16 cellular contexts compared by ENCODE assay signal in the genomic region with DNA sequence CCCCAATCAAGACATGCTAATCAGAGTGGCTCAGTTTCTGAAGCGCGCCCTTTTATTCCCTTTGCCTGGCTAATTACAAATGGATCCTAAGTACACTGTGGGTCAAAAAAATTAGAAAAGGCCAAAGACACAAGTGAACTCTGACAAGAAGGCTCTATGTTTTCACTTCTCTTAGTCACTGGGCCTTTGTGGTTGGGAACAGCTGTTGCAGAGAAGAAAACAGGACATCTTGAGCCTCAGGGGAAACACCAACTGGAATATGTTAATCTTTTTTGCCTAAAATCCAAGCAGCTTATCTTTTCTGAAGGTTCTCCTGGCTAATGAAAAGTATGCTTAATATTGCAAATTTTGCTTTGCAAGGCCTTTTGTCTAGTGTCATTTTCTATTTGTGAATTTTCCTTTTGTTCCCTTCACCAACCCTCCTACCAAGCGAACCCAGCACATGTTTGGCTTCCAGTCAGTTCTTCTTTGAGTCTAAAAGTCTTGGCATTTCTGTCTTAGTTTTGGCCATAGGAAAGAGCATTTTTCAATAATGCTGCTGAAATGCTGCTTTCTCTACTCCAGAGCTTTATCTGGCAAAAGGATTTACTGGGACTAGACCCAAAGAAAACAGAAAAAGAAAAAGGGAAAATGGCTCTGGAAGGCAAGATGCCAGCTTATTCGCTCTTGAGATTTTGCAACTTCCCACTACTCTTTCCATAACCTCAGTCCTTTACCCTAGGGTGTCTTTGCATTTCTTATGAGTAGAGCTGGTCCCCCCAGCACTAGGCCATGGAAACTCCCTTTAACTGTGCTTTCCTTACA.
DNase-seq lines count a peak whose midpoint lies in the region; ATAC-seq, FAIRE-seq and TF ChIP-seq lines count a peak whose summit lies in the region.
"Had no signal": no experiment of that assay in that cellular context is flagged by ENCODE, and none has a peak within 500 bp of the region (broad histone marks: within the 10 kb centered on the region; RNA-seq: fewer than 3 reads in every experiment).

No MANE protein-coding gene starts in this region.

- DNase-seq in MG63: peak; percentile 9
- peak; percentile 70 for DNase-seq in choroid plexus epithelial cell (ENCODE audit: low read depth)
- DNase-seq in left kidney (ENCODE audit: low read depth, low spot score): peak; percentile 20
- DNase-seq in stimulated activated naive B cell treated with anti-CD40 and anti-IgM and Interleukin-4, amounts not matched to agents 10 μg/mL and 1 μg/mL and 100 μg/mL, for 72 hours: no peak
- no peak for DNase-seq in NCI-H1694 (lab: John Stamatoyannopoulos, UW)
- no peak for DNase-seq in AG08396 (ENCODE audit: low spot score)
- DNase-seq in HepG2 (ENCODE audit: low spot score): no peak
- DNase-seq: Calu3; cerebellar nuclear complex; NCI-H187; stimulated activated CD4-positive, alpha-beta T cell treated with anti-CD3 and anti-CD28 coated beads, Interleukin-15, amount 100 ng/mL, for 24 hours had no signal

- H3K4me3 ChIP-seq in MG63: no peak overlapping the region
- H3K4me3 ChIP-seq in choroid plexus epithelial cell (ENCODE audit: low read depth, low read length): no peak overlapping the region
- no peak overlapping the region for H3K4me3 ChIP-seq in HepG2 (replicated peaks in 1 of 3; ENCODE audit: insufficient read depth in 1 of 3, low read depth in 2 of 3, low read length in 3 of 3)
- H3K4me3 ChIP-seq: GM12878, mucosa of descending colon had no signal

- POLR2A ChIA-PET in HepG2 (lab: Yijun Ruan, JAX): no interaction called here

- peaks cover 10% of the 10 kb centered on the region for H3K9me3 ChIP-seq in MG63
- H3K9me3 ChIP-seq in HepG2 (ENCODE audit: low read length): peaks cover 52% of the 10 kb centered on the region

- peaks cover 7 to 13% of the 10 kb centered on the region in 2 donors for H3K9me3 Mint-ChIP-seq in stimulated activated naive B cell treated with anti-CD40 and anti-IgM and Interleukin-4, amounts not matched to agents 10 μg/mL and 1 μg/mL and 100 μg/mL, for 72 hours

- no peak overlapping the region for H2AFZ ChIP-seq in HepG2 (ENCODE audit: low read length)

- no peak for TF ChIP-seq EP300 in HepG2 (IDR thresholded peaks at IDR 0.05; ENCODE audit: low read depth in 2 of 2, low read length in 2 of 2)
- no peak for TF ChIP-seq EP300 in HepG2 (CRISPR knock-in tag; IDR thresholded peaks at IDR 0.05; ENCODE audit: borderline replicate concordance)

- H3K27ac Mint-ChIP-seq in stimulated activated naive B cell treated with anti-CD40 and anti-IgM and Interleukin-4, amounts not matched to agents 10 μg/mL and 1 μg/mL and 100 μg/mL, for 72 hours: no peak overlapping the region
- H3K27ac Mint-ChIP-seq: stimulated activated effector memory CD8-positive, alpha-beta T cell treated with anti-CD3 and anti-CD28 coated beads, Interleukin-12 subunit alpha, Interleukin-12 subunit beta, amount 100 ng/mL, for 72 hours had no signal

- H3K4me2 ChIP-seq in HepG2 (ENCODE audit: low read depth, low read length): no peak overlapping the region

- H3K27me3 Mint-ChIP-seq in stimulated activated naive B cell treated with anti-CD40 and anti-IgM and Interleukin-4, amounts not matched to agents 10 μg/mL and 1 μg/mL and 100 μg/mL, for 72 hours: no peaks in the 10 kb centered on the region

- peak; percentile 50 to 51 for ATAC-seq in stimulated activated naive B cell treated with anti-CD40 and anti-IgM and Interleukin-4, amounts not matched to agents 10 μg/mL and 1 μg/mL and 100 μg/mL, for 72 hours (replicated peaks)
- ATAC-seq in HG03442 (IDR thresholded peaks at IDR 0.05; ENCODE audit: unreplicated experiment): no peak
- ATAC-seq in HepG2: no peak
- ATAC-seq: GM12878; mucosa of descending colon; stimulated activated effector memory CD8-positive, alpha-beta T cell treated with anti-CD3 and anti-CD28 coated beads, Interleukin-12 subunit alpha, Interleukin-12 subunit beta, amount 100 ng/mL, for 72 hours had no signal

- CTCF ChIA-PET in HepG2 (lab: Yijun Ruan, JAX; ENCODE audit: low intra/inter-chr PET ratio, low total read pairs): no interaction called here

- BruUV-seq in HepG2 (replicated peaks; lab: Mats Ljungman, UMichigan): no TSS peak

- no peak for TF ChIP-seq POLR2A in HepG2 (IDR thresholded peaks at IDR 0.05; ENCODE audit: insufficient read depth in 1 of 2, low read depth in 2 of 2, low read length in 2 of 2)

- H3K27me3 ChIP-seq in MG63 (no peaks in the 10 kb centered on the region), HepG2 (ENCODE audit: control insufficient read depth in 1 of 2, insufficient read depth in 2 of 2, low read length in 2 of 2) (no peaks in the 10 kb centered on the region)

- FAIRE-seq in HepG2 (lab: Jason Lieb, UNC): no peak
- FAIRE-seq: GM12878, RCC 7860 had no signal

- H3K4me1 Mint-ChIP-seq in stimulated activated naive B cell treated with anti-CD40 and anti-IgM and Interleukin-4, amounts not matched to agents 10 μg/mL and 1 μg/mL and 100 μg/mL, for 72 hours: no peaks in the 10 kb centered on the region
- H3K4me1 Mint-ChIP-seq: stimulated activated effector memory CD8-positive, alpha-beta T cell treated with anti-CD3 and anti-CD28 coated beads, Interleukin-12 subunit alpha, Interleukin-12 subunit beta, amount 100 ng/mL, for 72 hours had no signal

- H3K36me3 ChIP-seq in MG63 (no peaks in the 10 kb centered on the region), HepG2 (replicated peaks in 1 of 2; ENCODE audit: control insufficient read depth in 1 of 2, insufficient read depth in 2 of 2, low read length in 2 of 2) (no peaks in the 10 kb centered on the region)

- no peaks in the 10 kb centered on the region for H3K79me2 ChIP-seq in HepG2 (ENCODE audit: insufficient read depth, low read length)

- TF ChIP-seq CTCF in choroid plexus epithelial cell (conservative IDR thresholded peaks at IDR 0.05; ENCODE audit: low read depth, low read length) (no peak), HepG2 (CRISPR knock-in tag; IDR thresholded peaks at IDR 0.05) (no peak)

- in situ Hi-C loops in HepG2 (cut with HindIII; ENCODE audit: extremely low pct_ligation_motif_present, low pct_unique_long_range_greater_than_20kb): no loop called here

- WGBS in HepG2 (ENCODE audit: low lambda C conversion rate): 5% methylated on average over 4 of the region's 4 CpGs

- no peak overlapping the region for H3K4me3 Mint-ChIP-seq in stimulated activated naive B cell treated with anti-CD40 and anti-IgM and Interleukin-4, amounts not matched to agents 10 μg/mL and 1 μg/mL and 100 μg/mL, for 72 hours
- H3K4me3 Mint-ChIP-seq: stimulated activated effector memory CD8-positive, alpha-beta T cell treated with anti-CD3 and anti-CD28 coated beads, Interleukin-12 subunit alpha, Interleukin-12 subunit beta, amount 100 ng/mL, for 72 hours had no signal

- no peak overlapping the region for H3K9ac ChIP-seq in HepG2 (ENCODE audit: insufficient read depth, low read depth, low read length)

- H4K20me1 ChIP-seq in HepG2 (ENCODE audit: insufficient read depth, low read length): no peaks in the 10 kb centered on the region

- H3K27ac ChIP-seq in HepG2 (ENCODE audit: extremely low read length, insufficient read depth, low read length): no peak overlapping the region

- no peaks in the 10 kb centered on the region for H3K4me1 ChIP-seq in HepG2 (ENCODE audit: insufficient read depth, low read length)

- no peaks in the 10 kb centered on the region for H3K36me3 Mint-ChIP-seq in stimulated activated naive B cell treated with anti-CD40 and anti-IgM and Interleukin-4, amounts not matched to agents 10 μg/mL and 1 μg/mL and 100 μg/mL, for 72 hours
- H3K36me3 Mint-ChIP-seq: stimulated activated effector memory CD8-positive, alpha-beta T cell treated with anti-CD3 and anti-CD28 coated beads, Interleukin-12 subunit alpha, Interleukin-12 subunit beta, amount 100 ng/mL, for 72 hours had no signal

- no peak for TF ChIP-seq RAD21 in HepG2 (CRISPR knock-in tag; IDR thresholded peaks at IDR 0.05)

- intact Hi-C loops in HepG2 (cut with micrococcal nuclease; ENCODE audit: unreplicated experiment): no loop called here

TF ChIP-seq in HepG2, 621 proteins besides CTCF, POLR2A, EP300 and RAD21 (continues in another document):
- TF ChIP-seq MTF2 (CRISPR knock-in tag; IDR thresholded peaks at IDR 0.05; ENCODE audit: borderline replicate concordance) (no peak), ZNF264 (CRISPR knock-in tag; IDR thresholded peaks at IDR 0.05) (no peak), ZNF749 (CRISPR knock-in tag; IDR thresholded peaks at IDR 0.05; ENCODE audit: borderline replicate concordance) (no peak), NFIC (IDR thresholded peaks at IDR 0.05; ENCODE audit: low read length) (no peak)
- TF ChIP-seq, protein P1, sequence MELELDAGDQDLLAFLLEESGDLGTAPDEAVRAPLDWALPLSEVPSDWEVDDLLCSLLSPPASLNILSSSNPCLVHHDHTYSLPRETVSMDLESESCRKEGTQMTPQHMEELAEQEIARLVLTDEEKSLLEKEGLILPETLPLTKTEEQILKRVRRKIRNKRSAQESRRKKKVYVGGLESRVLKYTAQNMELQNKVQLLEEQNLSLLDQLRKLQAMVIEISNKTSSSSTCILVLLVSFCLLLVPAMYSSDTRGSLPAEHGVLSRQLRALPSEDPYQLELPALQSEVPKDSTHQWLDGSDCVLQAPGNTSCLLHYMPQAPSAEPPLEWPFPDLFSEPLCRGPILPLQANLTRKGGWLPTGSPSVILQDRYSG (CRISPR knock-in tag; IDR thresholded peaks at IDR 0.05): no peak

Comparison
In these comparisons a context has a peak if more than half of its experiments do, and no peak if none do; other contexts are left out.
1. DNase-seq: peak in MG63 (single experiment), choroid plexus epithelial cell (single experiment) and left kidney (single experiment); none in stimulated activated naive B cell treated with anti-CD40 and anti-IgM and Interleukin-4, amounts not matched to agents 10 μg/mL and 1 μg/mL and 100 μg/mL, for 72 hours (single experiment), NCI-H1694 (single experiment), AG08396 (single experiment) and HepG2 (single experiment).
2. ATAC-seq: peak in stimulated activated naive B cell treated with anti-CD40 and anti-IgM and Interleukin-4, amounts not matched to agents 10 μg/mL and 1 μg/mL and 100 μg/mL, for 72 hours (2 of 2); none in HG03442 (single experiment) and HepG2 (single experiment).